ENCODE assay signal across 14 cellular contexts in genomic region chr5:83199126-83199525, GRCh38.
DNase-seq lines count a peak whose midpoint lies in the region; ATAC-seq lines count a peak whose summit lies in the region.
"Had no signal": no experiment of that assay in that cellular context is flagged by ENCODE, and none has a peak within 500 bp of the region (broad histone marks: within the 10 kb centered on the region; RNA-seq: fewer than 3 reads in every experiment).

No MANE protein-coding gene starts in this region.

- no peaks in the 10 kb centered on the region; the same call in 1 of the 2 replicates for H3K9me3 ChIP-seq in SJCRH30 (replicated peaks)
- H3K9me3 ChIP-seq: HAP-1 had no signal

- H3K36me3 ChIP-seq in SJCRH30 = no peaks in the 10 kb centered on the region
- H3K36me3 ChIP-seq: HAP-1 had no signal

- no peak overlapping the region for H3K4me3 ChIP-seq in SJCRH30
- H3K4me3 ChIP-seq: HAP-1, PC-9 had no signal

- H3K27me3 ChIP-seq in SJCRH30 = no peaks in the 10 kb centered on the region

- peak; percentile 51 for DNase-seq in NCI-H82 (lab: John Stamatoyannopoulos, UW)
- no peak for DNase-seq in NCI-H82 treated with DMSO at 0.1 percent for 48 hours (lab: John Stamatoyannopoulos, UW; ENCODE audit: unreplicated experiment)
- peak; percentile 26 to 85 for DNase-seq in SJCRH30
- DNase-seq in left kidney (ENCODE audit: low read depth, low spot score) = peak; percentile 77
- DNase-seq in AML-193 (lab: John Stamatoyannopoulos, UW) = no peak
- DNase-seq: Calu3; CD4-positive, alpha-beta T cell; DMS79; NCI-H1694; NCI-H510A; PC-9 had no signal

- H3K4me1 ChIP-seq in SJCRH30 = peaks cover 18% of the 10 kb centered on the region
- H3K4me1 ChIP-seq: HAP-1 had no signal

- H3K27ac ChIP-seq in SJCRH30 = peak overlapping the region; percentile 89
- H3K27ac ChIP-seq: PC-9 had no signal

- ATAC-seq in HG02973 (IDR thresholded peaks at IDR 0.05; ENCODE audit: unreplicated experiment) (no peak), GM18867 (IDR thresholded peaks at IDR 0.05; ENCODE audit: unreplicated experiment) (no peak)

Comparison
In these comparisons a context has a peak if more than half of its experiments do, and no peak if none do; other contexts are left out.
1. DNase-seq: peak in NCI-H82 (single experiment), SJCRH30 (2 of 2) and left kidney (single experiment); none in NCI-H82 treated with DMSO at 0.1 percent for 48 hours (single experiment) and AML-193 (0 of 2).